In genomic region chr22:44668886-44669724, GRCh38 we compare ENCODE assay signal across 1 cellular context.
TF ChIP-seq lines count a peak whose summit lies in the region.

No MANE protein-coding gene starts in this region.

TF ChIP-seq in HEK293, 187 proteins besides CTCF, POLR2A, EP300 and RAD21 (continued from another document):
- TF ChIP-seq ZNF549 (tag by site-specific recombination; IDR thresholded peaks at IDR 0.05): no peak
- TF ChIP-seq KLF16 (tag by site-specific recombination; IDR thresholded peaks at IDR 0.05): no peak
- TF ChIP-seq ZNF302 (tag by site-specific recombination; IDR thresholded peaks at IDR 0.05; ENCODE audit: low read depth): no peak
- no peak for TF ChIP-seq ZXDB (tag by site-specific recombination; IDR thresholded peaks at IDR 0.05)
- TF ChIP-seq ZBTB11 (tag by site-specific recombination; conservative IDR thresholded peaks at IDR 0.05; ENCODE audit: low read depth): no peak
- TF ChIP-seq ZNF48 (tag by site-specific recombination; IDR thresholded peaks at IDR 0.05): no peak
- TF ChIP-seq ZNF585B (tag by site-specific recombination; IDR thresholded peaks at IDR 0.05): no peak
- no peak for TF ChIP-seq ZNF76 (tag by site-specific recombination; IDR thresholded peaks at IDR 0.05; ENCODE audit: borderline replicate concordance, low read depth)
- no peak for TF ChIP-seq ZNF239 (tag by site-specific recombination; IDR thresholded peaks at IDR 0.05)
- no peak for TF ChIP-seq ZNF518A (tag by site-specific recombination; conservative IDR thresholded peaks at IDR 0.05; ENCODE audit: low read depth)
- no peak for TF ChIP-seq ZNF558 (tag by site-specific recombination; IDR thresholded peaks at IDR 0.05)
- TF ChIP-seq GLIS2 (tag by site-specific recombination; IDR thresholded peaks at IDR 0.05): peak; percentile 47
- TF ChIP-seq ATF2 (tag by site-specific recombination; IDR thresholded peaks at IDR 0.05; ENCODE audit: low read depth): no peak
